In the genomic region with DNA sequence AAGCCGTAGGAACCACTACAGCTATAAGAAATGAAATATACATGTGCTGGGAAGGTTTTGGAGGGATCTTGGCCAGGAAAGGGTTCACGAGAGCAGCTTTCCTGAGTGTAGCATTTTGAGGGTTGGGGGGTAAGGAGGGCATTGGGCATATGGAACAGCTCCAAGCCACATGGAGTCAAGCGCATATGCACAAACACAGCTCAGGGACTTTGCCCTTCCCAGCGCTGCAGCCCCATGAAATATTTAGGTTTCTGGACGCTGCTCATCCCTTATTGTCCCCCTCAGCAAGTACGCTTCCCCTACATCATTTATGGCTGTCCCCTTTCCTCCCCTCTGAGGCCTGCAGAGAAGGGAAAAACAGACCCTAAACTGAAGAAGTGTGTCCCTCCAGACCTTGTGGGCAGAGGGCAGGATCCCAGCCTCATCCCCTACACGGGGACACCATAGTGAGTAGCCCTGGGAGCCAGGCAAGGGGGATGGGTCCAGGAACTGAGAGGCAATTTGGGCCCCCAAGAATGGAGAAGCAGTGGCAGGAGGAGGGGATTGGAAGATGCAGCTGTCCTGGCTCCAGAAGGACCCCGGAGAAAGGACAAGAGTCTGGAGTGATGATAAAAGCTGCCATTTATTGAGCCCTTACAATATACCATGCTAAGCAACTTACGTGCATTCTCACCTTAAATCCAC, we compare ENCODE assay signal across 1 cellular context.
TF ChIP-seq lines count a peak whose summit lies in the region.

No MANE protein-coding gene starts in this region.

TF ChIP-seq in H1, 55 proteins besides CTCF, POLR2A, EP300 and RAD21:
- TF ChIP-seq RBBP5 (IDR thresholded peaks at IDR 0.05; ENCODE audit: borderline replicate concordance, low read depth, low read length): no peak
- TF ChIP-seq, protein P1, sequence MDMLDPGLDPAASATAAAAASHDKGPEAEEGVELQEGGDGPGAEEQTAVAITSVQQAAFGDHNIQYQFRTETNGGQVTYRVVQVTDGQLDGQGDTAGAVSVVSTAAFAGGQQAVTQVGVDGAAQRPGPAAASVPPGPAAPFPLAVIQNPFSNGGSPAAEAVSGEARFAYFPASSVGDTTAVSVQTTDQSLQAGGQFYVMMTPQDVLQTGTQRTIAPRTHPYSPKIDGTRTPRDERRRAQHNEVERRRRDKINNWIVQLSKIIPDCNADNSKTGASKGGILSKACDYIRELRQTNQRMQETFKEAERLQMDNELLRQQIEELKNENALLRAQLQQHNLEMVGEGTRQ (IDR thresholded peaks at IDR 0.05; ENCODE audit: low read length): no peak
- no peak for TF ChIP-seq CHD1 (IDR thresholded peaks at IDR 0.05; ENCODE audit: low read depth, low read length)
- no peak for TF ChIP-seq MAFK (IDR thresholded peaks at IDR 0.05; ENCODE audit: low read depth, low read length)
- TF ChIP-seq ZNF274 (IDR thresholded peaks at IDR 0.05; ENCODE audit: borderline replicate concordance, extremely low read depth, low read length): no peak
- no peak for TF ChIP-seq TCF12 (IDR thresholded peaks at IDR 0.05; ENCODE audit: low read depth, low read length)
- no peak for TF ChIP-seq YY1 (IDR thresholded peaks at IDR 0.05; ENCODE audit: low read depth, low read length)
- no peak for TF ChIP-seq POU5F1 (IDR thresholded peaks at IDR 0.05; ENCODE audit: low read depth, low read length)
- TF ChIP-seq, protein P2, sequence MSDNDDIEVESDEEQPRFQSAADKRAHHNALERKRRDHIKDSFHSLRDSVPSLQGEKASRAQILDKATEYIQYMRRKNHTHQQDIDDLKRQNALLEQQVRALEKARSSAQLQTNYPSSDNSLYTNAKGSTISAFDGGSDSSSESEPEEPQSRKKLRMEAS (IDR thresholded peaks at IDR 0.05): no peak
- no peak for TF ChIP-seq CREB1 (IDR thresholded peaks at IDR 0.05)
- no peak for TF ChIP-seq KDM5A (IDR thresholded peaks at IDR 0.05; ENCODE audit: low read length)
- no peak for TF ChIP-seq BRCA1 (IDR thresholded peaks at IDR 0.05; ENCODE audit: low read depth, low read length)
- TF ChIP-seq ASH2L (IDR thresholded peaks at IDR 0.05; ENCODE audit: low read length): no peak
- TF ChIP-seq SIX5 (IDR thresholded peaks at IDR 0.05; ENCODE audit: low read depth, low read length): no peak
- TF ChIP-seq JUND (IDR thresholded peaks at IDR 0.05; ENCODE audit: low read length): no peak
- no peak for TF ChIP-seq EGR1 (IDR thresholded peaks at IDR 0.05; ENCODE audit: borderline replicate concordance, low read depth, low read length)
- no peak for TF ChIP-seq RNF2 (IDR thresholded peaks at IDR 0.05; ENCODE audit: borderline replicate concordance, low read depth, low read length, missing control alignments, poor library complexity, severe bottlenecking)
- TF ChIP-seq, protein P3, sequence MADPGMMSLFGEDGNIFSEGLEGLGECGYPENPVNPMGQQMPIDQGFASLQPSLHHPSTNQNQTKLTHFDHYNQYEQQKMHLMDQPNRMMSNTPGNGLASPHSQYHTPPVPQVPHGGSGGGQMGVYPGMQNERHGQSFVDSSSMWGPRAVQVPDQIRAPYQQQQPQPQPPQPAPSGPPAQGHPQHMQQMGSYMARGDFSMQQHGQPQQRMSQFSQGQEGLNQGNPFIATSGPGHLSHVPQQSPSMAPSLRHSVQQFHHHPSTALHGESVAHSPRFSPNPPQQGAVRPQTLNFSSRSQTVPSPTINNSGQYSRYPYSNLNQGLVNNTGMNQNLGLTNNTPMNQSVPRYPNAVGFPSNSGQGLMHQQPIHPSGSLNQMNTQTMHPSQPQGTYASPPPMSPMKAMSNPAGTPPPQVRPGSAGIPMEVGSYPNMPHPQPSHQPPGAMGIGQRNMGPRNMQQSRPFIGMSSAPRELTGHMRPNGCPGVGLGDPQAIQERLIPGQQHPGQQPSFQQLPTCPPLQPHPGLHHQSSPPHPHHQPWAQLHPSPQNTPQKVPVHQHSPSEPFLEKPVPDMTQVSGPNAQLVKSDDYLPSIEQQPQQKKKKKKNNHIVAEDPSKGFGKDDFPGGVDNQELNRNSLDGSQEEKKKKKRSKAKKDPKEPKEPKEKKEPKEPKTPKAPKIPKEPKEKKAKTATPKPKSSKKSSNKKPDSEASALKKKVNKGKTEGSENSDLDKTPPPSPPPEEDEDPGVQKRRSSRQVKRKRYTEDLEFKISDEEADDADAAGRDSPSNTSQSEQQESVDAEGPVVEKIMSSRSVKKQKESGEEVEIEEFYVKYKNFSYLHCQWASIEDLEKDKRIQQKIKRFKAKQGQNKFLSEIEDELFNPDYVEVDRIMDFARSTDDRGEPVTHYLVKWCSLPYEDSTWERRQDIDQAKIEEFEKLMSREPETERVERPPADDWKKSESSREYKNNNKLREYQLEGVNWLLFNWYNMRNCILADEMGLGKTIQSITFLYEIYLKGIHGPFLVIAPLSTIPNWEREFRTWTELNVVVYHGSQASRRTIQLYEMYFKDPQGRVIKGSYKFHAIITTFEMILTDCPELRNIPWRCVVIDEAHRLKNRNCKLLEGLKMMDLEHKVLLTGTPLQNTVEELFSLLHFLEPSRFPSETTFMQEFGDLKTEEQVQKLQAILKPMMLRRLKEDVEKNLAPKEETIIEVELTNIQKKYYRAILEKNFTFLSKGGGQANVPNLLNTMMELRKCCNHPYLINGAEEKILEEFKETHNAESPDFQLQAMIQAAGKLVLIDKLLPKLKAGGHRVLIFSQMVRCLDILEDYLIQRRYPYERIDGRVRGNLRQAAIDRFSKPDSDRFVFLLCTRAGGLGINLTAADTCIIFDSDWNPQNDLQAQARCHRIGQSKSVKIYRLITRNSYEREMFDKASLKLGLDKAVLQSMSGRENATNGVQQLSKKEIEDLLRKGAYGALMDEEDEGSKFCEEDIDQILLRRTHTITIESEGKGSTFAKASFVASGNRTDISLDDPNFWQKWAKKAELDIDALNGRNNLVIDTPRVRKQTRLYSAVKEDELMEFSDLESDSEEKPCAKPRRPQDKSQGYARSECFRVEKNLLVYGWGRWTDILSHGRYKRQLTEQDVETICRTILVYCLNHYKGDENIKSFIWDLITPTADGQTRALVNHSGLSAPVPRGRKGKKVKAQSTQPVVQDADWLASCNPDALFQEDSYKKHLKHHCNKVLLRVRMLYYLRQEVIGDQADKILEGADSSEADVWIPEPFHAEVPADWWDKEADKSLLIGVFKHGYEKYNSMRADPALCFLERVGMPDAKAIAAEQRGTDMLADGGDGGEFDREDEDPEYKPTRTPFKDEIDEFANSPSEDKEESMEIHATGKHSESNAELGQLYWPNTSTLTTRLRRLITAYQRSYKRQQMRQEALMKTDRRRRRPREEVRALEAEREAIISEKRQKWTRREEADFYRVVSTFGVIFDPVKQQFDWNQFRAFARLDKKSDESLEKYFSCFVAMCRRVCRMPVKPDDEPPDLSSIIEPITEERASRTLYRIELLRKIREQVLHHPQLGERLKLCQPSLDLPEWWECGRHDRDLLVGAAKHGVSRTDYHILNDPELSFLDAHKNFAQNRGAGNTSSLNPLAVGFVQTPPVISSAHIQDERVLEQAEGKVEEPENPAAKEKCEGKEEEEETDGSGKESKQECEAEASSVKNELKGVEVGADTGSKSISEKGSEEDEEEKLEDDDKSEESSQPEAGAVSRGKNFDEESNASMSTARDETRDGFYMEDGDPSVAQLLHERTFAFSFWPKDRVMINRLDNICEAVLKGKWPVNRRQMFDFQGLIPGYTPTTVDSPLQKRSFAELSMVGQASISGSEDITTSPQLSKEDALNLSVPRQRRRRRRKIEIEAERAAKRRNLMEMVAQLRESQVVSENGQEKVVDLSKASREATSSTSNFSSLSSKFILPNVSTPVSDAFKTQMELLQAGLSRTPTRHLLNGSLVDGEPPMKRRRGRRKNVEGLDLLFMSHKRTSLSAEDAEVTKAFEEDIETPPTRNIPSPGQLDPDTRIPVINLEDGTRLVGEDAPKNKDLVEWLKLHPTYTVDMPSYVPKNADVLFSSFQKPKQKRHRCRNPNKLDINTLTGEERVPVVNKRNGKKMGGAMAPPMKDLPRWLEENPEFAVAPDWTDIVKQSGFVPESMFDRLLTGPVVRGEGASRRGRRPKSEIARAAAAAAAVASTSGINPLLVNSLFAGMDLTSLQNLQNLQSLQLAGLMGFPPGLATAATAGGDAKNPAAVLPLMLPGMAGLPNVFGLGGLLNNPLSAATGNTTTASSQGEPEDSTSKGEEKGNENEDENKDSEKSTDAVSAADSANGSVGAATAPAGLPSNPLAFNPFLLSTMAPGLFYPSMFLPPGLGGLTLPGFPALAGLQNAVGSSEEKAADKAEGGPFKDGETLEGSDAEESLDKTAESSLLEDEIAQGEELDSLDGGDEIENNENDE (IDR thresholded peaks at IDR 0.05; ENCODE audit: insufficient replicate concordance, low read length): no peak
- TF ChIP-seq, protein P4, sequence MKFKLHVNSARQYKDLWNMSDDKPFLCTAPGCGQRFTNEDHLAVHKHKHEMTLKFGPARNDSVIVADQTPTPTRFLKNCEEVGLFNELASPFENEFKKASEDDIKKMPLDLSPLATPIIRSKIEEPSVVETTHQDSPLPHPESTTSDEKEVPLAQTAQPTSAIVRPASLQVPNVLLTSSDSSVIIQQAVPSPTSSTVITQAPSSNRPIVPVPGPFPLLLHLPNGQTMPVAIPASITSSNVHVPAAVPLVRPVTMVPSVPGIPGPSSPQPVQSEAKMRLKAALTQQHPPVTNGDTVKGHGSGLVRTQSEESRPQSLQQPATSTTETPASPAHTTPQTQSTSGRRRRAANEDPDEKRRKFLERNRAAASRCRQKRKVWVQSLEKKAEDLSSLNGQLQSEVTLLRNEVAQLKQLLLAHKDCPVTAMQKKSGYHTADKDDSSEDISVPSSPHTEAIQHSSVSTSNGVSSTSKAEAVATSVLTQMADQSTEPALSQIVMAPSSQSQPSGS (IDR thresholded peaks at IDR 0.05; ENCODE audit: low read length): no peak
